Comparison of ENCODE assay signal across 27 cellular contexts in the genomic region with DNA sequence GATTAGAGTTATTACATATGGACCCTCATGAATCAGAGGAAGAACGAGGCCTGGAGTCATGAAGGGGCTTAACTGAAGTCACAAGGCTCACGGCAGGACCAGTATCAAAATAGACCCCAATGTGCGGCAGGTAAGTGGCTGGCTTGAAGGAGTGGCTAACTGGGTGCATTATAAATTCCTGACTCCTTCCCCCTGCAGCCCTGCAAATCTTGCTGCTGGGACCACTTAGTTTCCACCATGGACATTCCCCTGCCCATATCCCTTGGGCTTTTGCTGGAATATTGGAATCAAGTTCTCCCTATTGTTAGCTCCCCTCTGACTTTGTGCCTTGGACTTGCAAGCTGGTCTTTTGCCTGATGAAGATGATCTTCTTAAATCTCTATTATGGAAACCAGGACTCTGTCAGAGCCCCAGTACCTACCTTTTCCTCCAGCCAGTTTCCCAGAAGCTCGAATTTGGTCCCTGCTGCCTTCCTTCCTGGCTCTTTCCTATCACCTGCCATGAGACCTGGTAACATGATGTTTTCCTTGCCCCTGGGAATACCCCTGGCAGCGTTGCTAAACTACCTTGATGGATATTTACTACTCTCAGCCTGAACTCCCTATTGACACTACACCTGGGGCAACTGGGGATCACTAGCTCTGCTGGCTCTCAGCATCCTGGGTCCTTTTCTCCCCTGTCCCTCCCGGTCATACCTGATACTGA.
"Had no signal": no experiment of that assay in that cellular context is flagged by ENCODE, and none has a peak within 500 bp of the region (broad histone marks: within the 10 kb centered on the region; RNA-seq: fewer than 3 reads in every experiment).

No MANE protein-coding gene starts in this region.

- ATAC-seq: activated CD4-positive, alpha-beta T cell treated with anti-CD3 and anti-CD28 coated beads for 36 hours; activated T-helper 17 cell treated with anti-CD3 and anti-CD28 coated beads, Interleukin-2, amount 50 U/mL, for 72 hours; body of pancreas had no signal

- H3K4me1 ChIP-seq: ascending aorta had no signal

- H3K9me3 ChIP-seq: ascending aorta, body of pancreas, Peyer's patch, SJCRH30, SK-N-SH had no signal

- H3K27me3 ChIP-seq: ascending aorta, body of pancreas, Peyer's patch, SJCRH30 had no signal

- DNase-seq: activated CD4-positive, alpha-beta memory T cell treated with anti-CD3 and anti-CD28 coated beads, Interleukin-2, amount 10 ng/mL, durations not matched to agents 7 days and 5 days; activated CD4-positive, alpha-beta T cell treated with anti-CD3 and anti-CD28 coated beads for 36 hours; activated CD4-positive, alpha-beta T cell treated with anti-CD3 and anti-CD28 coated beads, Interleukin-2, amount 50 U/mL, for 1 hour; activated gamma-delta T cell; activated naive CD4-positive, alpha-beta T cell treated with anti-CD3 and anti-CD28 coated beads, Interleukin-2, amount 10 ng/mL, durations not matched to agents 7 days and 5 days; activated T-cell treated with anti-CD3 and anti-CD28 coated beads for 4 hours; activated T-cell treated with anti-CD3 and anti-CD28 coated beads, Interleukin-2, amount 50 U/mL, for 48 hours; amniotic stem cell; body of pancreas; central memory CD4-positive, alpha-beta T cell; NCI-H1092; NCI-H1694; NCI-H2029; NCI-H446 treated with DMSO at 0.1 percent for 48 hours; NCI-H524 treated with DMSO at 0.1 percent for 48 hours; NCI-H774; NK-92 treated with Interleukin-12 subunit alpha and Interleukin-12 subunit beta, amount 100 ng/mL, for 24 hours; Peyer's patch; Right ventricle myocardium superior; SJCRH30; SK-N-SH; T-helper 1 cell; WERI-Rb-1 had no signal

- H3K9ac ChIP-seq: KMS-11, SK-N-SH had no signal

- H3K4me2 ChIP-seq: KMS-11, SK-N-SH had no signal

- H3K4me3 ChIP-seq: ascending aorta, body of pancreas, Peyer's patch, SJCRH30 had no signal

- H3K27ac ChIP-seq: ascending aorta, body of pancreas, KMS-11, Peyer's patch, RWPE1, SJCRH30, WERI-Rb-1 had no signal

- H3K36me3 ChIP-seq: ascending aorta, Peyer's patch, SJCRH30, WERI-Rb-1 had no signal
